24 cellular contexts compared by ENCODE assay signal in genomic region chr13:40540707-40541044, GRCh38.
DNase-seq lines count a peak whose midpoint lies in the region; ATAC-seq, FAIRE-seq and TF ChIP-seq lines count a peak whose summit lies in the region.
"Had no signal": no experiment of that assay in that cellular context is flagged by ENCODE, and none has a peak within 500 bp of the region (broad histone marks: within the 10 kb centered on the region; RNA-seq: fewer than 3 reads in every experiment).

No MANE protein-coding gene starts in this region.

- H3K27ac Mint-ChIP-seq in endodermal cell (peak overlapping the region; percentile 74), neural progenitor cell (peak overlapping the region; percentile 18)
- H3K27ac Mint-ChIP-seq: activated CD4-positive, alpha-beta T cell treated with anti-CD3 and anti-CD28 coated beads, Interleukin-2, amount 10 ng/mL, durations not matched to agents 7 days and 5 days; T-helper 1 cell treated with Interleukin-12 subunit alpha and Interleukin-12 subunit beta and Interleukin-4 antibody, amounts not matched to agents 30 μg/mL and 1 μg/mL, for 36 hours had no signal

- H2AFZ ChIP-seq in PC-3 (ENCODE audit: low read length) (no peak overlapping the region), neural progenitor cell (replicated peaks) (no peak overlapping the region)

- peaks cover 32% of the 10 kb centered on the region for H3K4me1 Mint-ChIP-seq in endodermal cell
- H3K4me1 Mint-ChIP-seq in neural progenitor cell, result peaks cover 21% of the 10 kb centered on the region

- no peak for FAIRE-seq in A549 (lab: Jason Lieb, UNC)
- FAIRE-seq: GM12878, pancreas, urothelium cell line had no signal

- H3K4me1 ChIP-seq in A549, result peaks cover 30% of the 10 kb centered on the region
- H3K4me1 ChIP-seq in PC-3 (ENCODE audit: insufficient read depth, low read length), result peaks cover 17% of the 10 kb centered on the region
- peaks cover 16% of the 10 kb centered on the region for H3K4me1 ChIP-seq in endodermal cell (ENCODE audit: control insufficient read depth, insufficient read depth, low read length)
- peaks cover 9% of the 10 kb centered on the region for H3K4me1 ChIP-seq in neural progenitor cell

- 16% methylated on average over 4 of the region's 4 CpGs for WGBS in A549 (ENCODE audit: missing lambda C conversion rate)
- WGBS in endodermal cell (ENCODE audit: insufficient coverage in 1 of 2, insufficient read length in 1 of 2), 2 experiments, result 90 to 100% methylated on average over 2 to 4 of the region's 4 CpGs

- H3K9me3 ChIP-seq in A549 (no peaks in the 10 kb centered on the region), PC-3 (ENCODE audit: low read length) (no peaks in the 10 kb centered on the region), endodermal cell (ENCODE audit: control insufficient read depth, low read length) (no peaks in the 10 kb centered on the region), neural progenitor cell (ENCODE audit: low read depth) (no peaks in the 10 kb centered on the region)
- H3K9me3 ChIP-seq: esophagus squamous epithelium, pancreas had no signal

- H3K27ac ChIP-seq in A549 (peak overlapping the region; percentile 57 to 77), PC-3 (ENCODE audit: low read length) (peak overlapping the region; percentile 56), endodermal cell (ENCODE audit: low read depth, low read length) (no peak overlapping the region), neural progenitor cell (no peak overlapping the region)
- H3K27ac ChIP-seq: C4-2B, cardiac muscle cell, HL-60 had no signal

- intact Hi-C loops in PC-3 (cut with micrococcal nuclease), result loop anchor here (10.0 kb wide), 1 partner anchor 136 kb away; no protein-coding TSS in a partner anchor

- H3K4me2 ChIP-seq in A549 (peak overlapping the region; percentile 76), PC-3 (ENCODE audit: low read length) (peak overlapping the region; percentile 67), neural progenitor cell (no peak overlapping the region)

- no peaks in the 10 kb centered on the region for H3F3A ChIP-seq in PC-3 (ENCODE audit: low read length, unreplicated experiment)
- H3F3A ChIP-seq in neural progenitor cell (ENCODE audit: low read depth), result no peaks in the 10 kb centered on the region

- H3K9ac ChIP-seq in PC-3 (ENCODE audit: low read length), result no peak overlapping the region
- H3K9ac ChIP-seq in endodermal cell (ENCODE audit: extremely low read depth, low read length, poor library complexity, severe bottlenecking), result no peak overlapping the region
- no peak overlapping the region for H3K9ac ChIP-seq in neural progenitor cell

- DNase-seq in A549 (ENCODE audit: low read depth in 1 of 2, low spot score in 1 of 2) (no peak), PC-3 (no peak), endodermal cell (no peak), neural progenitor cell (ENCODE audit: low spot score) (no peak), NCI-H1930 (lab: John Stamatoyannopoulos, UW) (no peak), midbrain (lab: John Stamatoyannopoulos, UW) (no peak)
- no peak for DNase-seq in stimulated activated CD4-positive, alpha-beta T cell treated with anti-CD3 and anti-CD28 coated beads, Interleukin-15, amount 100 ng/mL, for 24 hours
- DNase-seq: activated CD4-positive, alpha-beta T cell treated with anti-CD3 and anti-CD28 coated beads, Interleukin-2, amount 10 ng/mL, durations not matched to agents 7 days and 5 days; esophagus squamous epithelium; KBM-7; left ventricle myocardium superior; NCI-H2029; NCI-H524; pancreas; SHP77; stimulated activated CD4-positive, alpha-beta T cell treated with anti-CD3 and anti-CD28 coated beads, Interleukin-4, amount 100 ng/mL, for 1 hour had no signal

- H3K27me3 Mint-ChIP-seq in endodermal cell (ENCODE audit: insufficient read depth) (no peaks in the 10 kb centered on the region), neural progenitor cell (ENCODE audit: insufficient read depth, low read depth) (peaks cover 2% of the 10 kb centered on the region)
- H3K27me3 Mint-ChIP-seq: activated CD4-positive, alpha-beta T cell treated with anti-CD3 and anti-CD28 coated beads, Interleukin-2, amount 10 ng/mL, durations not matched to agents 7 days and 5 days had no signal

- ATAC-seq in A549, result peak; percentile 54 to 65; a peak in 5 of 6 replicates
- ATAC-seq in PC-3, result peak; percentile 14; the same call in 1 of the 2 replicates
- no peak for ATAC-seq in GM21717 (IDR thresholded peaks at IDR 0.05; ENCODE audit: unreplicated experiment)

- H3K27me3 ChIP-seq in PC-3 (ENCODE audit: low read length) (no peaks in the 10 kb centered on the region), endodermal cell (ENCODE audit: control insufficient read depth, insufficient read depth, low read length, poor library complexity, severe bottlenecking) (no peaks in the 10 kb centered on the region), neural progenitor cell (no peaks in the 10 kb centered on the region)
- H3K27me3 ChIP-seq: cardiac muscle cell, esophagus squamous epithelium, pancreas had no signal

- no peaks in the 10 kb centered on the region for H3K9me2 ChIP-seq in PC-3 (replicated peaks; ENCODE audit: low read length)

- POLR2A ChIA-PET in A549 (lab: Yijun Ruan, JAX), result no interaction called here
- POLR2A ChIA-PET in PC-3 (lab: Charles Lee; ENCODE audit: unreplicated experiment), result no interaction called here

- no peaks in the 10 kb centered on the region for H3K9me3 Mint-ChIP-seq in endodermal cell
- H3K9me3 Mint-ChIP-seq in neural progenitor cell, result no peaks in the 10 kb centered on the region
- H3K9me3 Mint-ChIP-seq: activated CD4-positive, alpha-beta T cell treated with anti-CD3 and anti-CD28 coated beads, Interleukin-2, amount 10 ng/mL, durations not matched to agents 7 days and 5 days; T-helper 1 cell treated with Interleukin-12 subunit alpha and Interleukin-12 subunit beta and Interleukin-4 antibody, amounts not matched to agents 30 μg/mL and 1 μg/mL, for 36 hours had no signal

- BruUV-seq in PC-3 (replicated peaks; lab: Mats Ljungman, UMichigan), result no TSS peak

- no peak for TF ChIP-seq EP300 in A549 (IDR thresholded peaks at IDR 0.05)

- H3K36me3 ChIP-seq in PC-3 (ENCODE audit: low read depth, low read length) (no peaks in the 10 kb centered on the region), endodermal cell (ENCODE audit: control insufficient read depth, insufficient read depth, low read length) (no peaks in the 10 kb centered on the region), neural progenitor cell (no peaks in the 10 kb centered on the region)
- H3K36me3 ChIP-seq: cardiac muscle cell, esophagus squamous epithelium, pancreas had no signal

- CTCF ChIA-PET in A549 (lab: Yijun Ruan, JAX) (interaction anchor here (1.6 kb wide), 1 partner anchor 597 kb away, joined by 4 read pairs; no protein-coding TSS in a partner anchor), PC-3 (lab: Charles Lee) (no interaction called here)

- TF ChIP-seq POLR2A in A549 (IDR thresholded peaks at IDR 0.05; ENCODE audit: low read length), result no peak

- H3K79me2 ChIP-seq in PC-3 (ENCODE audit: low read length) (no peaks in the 10 kb centered on the region), neural progenitor cell (ENCODE audit: low read depth) (no peaks in the 10 kb centered on the region)

- no peak overlapping the region for H3K4me3 Mint-ChIP-seq in endodermal cell
- H3K4me3 Mint-ChIP-seq in neural progenitor cell, result no peak overlapping the region
- H3K4me3 Mint-ChIP-seq: activated CD4-positive, alpha-beta T cell treated with anti-CD3 and anti-CD28 coated beads, Interleukin-2, amount 10 ng/mL, durations not matched to agents 7 days and 5 days; T-helper 1 cell treated with Interleukin-12 subunit alpha and Interleukin-12 subunit beta and Interleukin-4 antibody, amounts not matched to agents 30 μg/mL and 1 μg/mL, for 36 hours had no signal

- H3K36me3 Mint-ChIP-seq in endodermal cell (ENCODE audit: low read depth) (no peaks in the 10 kb centered on the region), neural progenitor cell (no peaks in the 10 kb centered on the region)

- no peak for TF ChIP-seq CTCF in A549 (IDR thresholded peaks at IDR 0.05)
- TF ChIP-seq CTCF in PC-3 (conservative IDR thresholded peaks at IDR 0.05; ENCODE audit: low read depth, low read length), result no peak
- no peak for TF ChIP-seq CTCF in endodermal cell (conservative IDR thresholded peaks at IDR 0.05)
- no peak for TF ChIP-seq CTCF in neural progenitor cell (IDR thresholded peaks at IDR 0.05)

- H4K20me1 ChIP-seq in PC-3 (ENCODE audit: low read length) (no peaks in the 10 kb centered on the region), neural progenitor cell (ENCODE audit: low read depth) (no peaks in the 10 kb centered on the region)

- H3K4me3 ChIP-seq in A549 (no peak overlapping the region), PC-3 (ENCODE audit: low read length) (no peak overlapping the region), endodermal cell (ENCODE audit: low read length) (no peak overlapping the region), neural progenitor cell (no peak overlapping the region)
- H3K4me3 ChIP-seq: cardiac muscle cell, esophagus squamous epithelium, GM12878, pancreas, skin epidermis had no signal

- TF ChIP-seq RAD21 in A549 (conservative IDR thresholded peaks at IDR 0.05 in 1 of 2, IDR thresholded peaks at IDR 0.05 in 1 of 2), result no peak

TF ChIP-seq in A549, 52 proteins besides CTCF, POLR2A, EP300 and RAD21:
- TF ChIP-seq MAZ (IDR thresholded peaks at IDR 0.05; ENCODE audit: borderline replicate concordance, low read depth, low read length), result no peak
- TF ChIP-seq, protein P1, sequence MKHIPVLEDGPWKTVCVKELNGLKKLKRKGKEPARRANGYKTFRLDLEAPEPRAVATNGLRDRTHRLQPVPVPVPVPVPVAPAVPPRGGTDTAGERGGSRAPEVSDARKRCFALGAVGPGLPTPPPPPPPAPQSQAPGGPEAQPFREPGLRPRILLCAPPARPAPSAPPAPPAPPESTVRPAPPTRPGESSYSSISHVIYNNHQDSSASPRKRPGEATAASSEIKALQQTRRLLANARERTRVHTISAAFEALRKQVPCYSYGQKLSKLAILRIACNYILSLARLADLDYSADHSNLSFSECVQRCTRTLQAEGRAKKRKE (CRISPR knock-in tag; IDR thresholded peaks at IDR 0.05; ENCODE audit: low read depth), result no peak
- TF ChIP-seq NFE2L2 (conservative IDR thresholded peaks at IDR 0.05; ENCODE audit: low read length), result no peak
- no peak for TF ChIP-seq TP53 (CRISPR knock-in tag; IDR thresholded peaks at IDR 0.05)
- TF ChIP-seq GATA3 (IDR thresholded peaks at IDR 0.05; ENCODE audit: borderline replicate concordance), result no peak
TF ChIP-seq in A549: peak in this region for 0.

Comparison
In these comparisons a context has a peak if more than half of its experiments do, and no peak if none do; other contexts are left out.
1. H3K27ac ChIP-seq: peak in A549 (2 of 2) and PC-3 (single experiment); none in endodermal cell (single experiment) and neural progenitor cell (single experiment).